ENCODE assay signal across 11 cellular contexts in the genomic region with DNA sequence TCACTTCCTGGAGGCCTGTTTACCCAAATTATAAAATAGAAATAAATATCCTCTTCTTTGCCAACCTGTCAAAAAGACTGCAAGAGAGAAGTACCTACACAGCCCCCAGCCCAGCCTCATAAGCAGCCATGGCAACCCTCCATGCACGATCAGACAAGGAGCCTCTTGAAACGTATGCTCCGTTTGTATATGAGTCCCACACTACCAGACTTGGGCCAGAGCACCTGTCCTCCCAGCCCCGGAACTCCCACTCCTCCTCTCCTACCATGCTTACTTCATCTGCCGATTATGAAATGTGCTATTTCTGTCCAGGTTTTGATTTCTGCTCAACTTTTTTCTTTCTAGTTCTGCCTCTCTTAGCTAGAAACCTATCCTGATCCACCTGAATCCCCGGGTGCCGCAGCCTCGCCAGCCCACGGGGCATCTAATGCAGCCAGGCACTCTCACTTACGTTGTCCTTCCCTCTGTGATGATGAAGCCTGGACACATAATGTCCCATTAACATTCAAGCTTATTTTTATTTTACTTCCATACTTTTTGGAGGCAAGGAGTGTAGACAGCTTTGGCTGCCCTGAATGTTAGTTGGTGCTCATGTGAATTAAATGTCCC.
"Had no signal": no experiment of that assay in that cellular context is flagged by ENCODE, and none has a peak within 500 bp of the region (broad histone marks: within the 10 kb centered on the region; RNA-seq: fewer than 3 reads in every experiment).

No MANE protein-coding gene starts in this region.

- DNase-seq: activated CD4-positive, alpha-beta memory T cell treated with anti-CD3 and anti-CD28 coated beads for 36 hours; activated CD4-positive, alpha-beta T cell treated with anti-CD3 and anti-CD28 coated beads for 1 hour; activated gamma-delta T cell; activated naive CD8-positive, alpha-beta T cell treated with anti-CD3 and anti-CD28 coated beads for 36 hours; activated T-cell treated with anti-CD3 and anti-CD28 coated beads, Interleukin-2, amount 50 U/mL, for 48 hours; dermis blood vessel endothelial cell; mesendoderm; stimulated activated CD4-positive, alpha-beta T cell treated with anti-CD3 and anti-CD28 coated beads, Interleukin-12 subunit alpha, Interleukin-12 subunit beta, amount 100 ng/mL, for 4 hours; stimulated activated naive CD4-positive, alpha-beta T cell; substantia nigra had no signal

- H3K9me3 ChIP-seq: gastroesophageal sphincter had no signal

- H3K27me3 ChIP-seq: gastroesophageal sphincter had no signal

- H3K36me3 ChIP-seq: gastroesophageal sphincter had no signal

- H3K4me3 ChIP-seq: gastroesophageal sphincter had no signal

- ATAC-seq: gastroesophageal sphincter had no signal

- H3K27ac ChIP-seq: gastroesophageal sphincter had no signal
